ENCODE assay signal across 31 cellular contexts in genomic region chr18:25639601-25640000, GRCh38.
"Had no signal": no experiment of that assay in that cellular context is flagged by ENCODE, and none has a peak within 500 bp of the region (broad histone marks: within the 10 kb centered on the region; RNA-seq: fewer than 3 reads in every experiment).

No MANE protein-coding gene starts in this region.

- H3K9me3 Mint-ChIP-seq: activated B cell treated with CpG ODN at 0.5 μM for 24 hours; activated CD8-positive, alpha-beta T cell treated with anti-CD3 and anti-CD28 coated beads for 36 hours; activated T-cell treated with anti-CD3 and anti-CD28 coated beads, Interleukin-2, amount 50 U/mL, for 4 hours; T-helper 2 cell treated with Interferon-gamma antibody and Interleukin-4, amounts not matched to agents 5 μg/mL and 100 μg/mL, for 36 hours had no signal

- H3K4me1 ChIP-seq: body of pancreas, esophagus muscularis mucosa, foreskin keratinocyte, gastrocnemius medialis had no signal

- H3K36me3 Mint-ChIP-seq: activated naive CD8-positive, alpha-beta T cell had no signal

- H3K4me1 Mint-ChIP-seq: activated B cell treated with CpG ODN at 0.5 μM for 24 hours; activated T-helper 17 cell treated with anti-CD3 and anti-CD28 coated beads, Interleukin-2, amount 50 U/mL, for 72 hours; T-helper 17 cell had no signal

- H3K4me3 ChIP-seq: body of pancreas, esophagus muscularis mucosa, gastrocnemius medialis had no signal

- H3K4me3 Mint-ChIP-seq: activated B cell treated with CpG ODN at 0.5 μM for 24 hours; activated CD8-positive, alpha-beta T cell treated with anti-CD3 and anti-CD28 coated beads for 36 hours; activated naive CD8-positive, alpha-beta T cell; activated T-cell treated with anti-CD3 and anti-CD28 coated beads, Interleukin-2, amount 50 U/mL, for 4 hours; activated T-helper 17 cell treated with anti-CD3 and anti-CD28 coated beads, Interleukin-2, amount 50 U/mL, for 72 hours; effector memory CD8-positive, alpha-beta T cell; T-helper 17 cell; T-helper 2 cell treated with Interferon-gamma antibody and Interleukin-4, amounts not matched to agents 5 μg/mL and 100 μg/mL, for 36 hours had no signal

- DNase-seq: activated B cell treated with CpG ODN at 0.5 μM for 24 hours; activated CD4-positive, alpha-beta T cell treated with anti-CD3 and anti-CD28 coated beads for 48 hours; activated CD4-positive, alpha-beta T cell treated with anti-CD3 and anti-CD28 coated beads, Interleukin-2, amount 50 U/mL, for 1 hour; activated CD4-positive, alpha-beta T cell treated with anti-CD3 and anti-CD28 coated beads, Interleukin-2, amount 50 U/mL, for 48 hours; activated CD8-positive, alpha-beta memory T cell treated with anti-CD3 and anti-CD28 coated beads for 24 hours; activated CD8-positive, alpha-beta T cell treated with anti-CD3 and anti-CD28 coated beads for 36 hours; activated effector memory CD4-positive, alpha-beta T cell treated with Interleukin-2 at 50 U/mL for 16 hours; activated gamma-delta T cell treated with Interleukin-2 at 50 U/mL for 16 hours; activated naive CD4-positive, alpha-beta T cell treated with anti-CD3 and anti-CD28 coated beads, Interleukin-2, amount 50 U/mL, for 16 hours; activated naive CD4-positive, alpha-beta T cell treated with Interleukin-2 at 50 U/mL for 16 hours; activated T-cell treated with anti-CD3 and anti-CD28 coated beads, Interleukin-2, amount 50 U/mL, for 4 hours; amygdala; aorta; body of pancreas; caudate nucleus; cortex of kidney; dermis blood vessel endothelial cell; effector CD4-positive, alpha-beta T cell; effector memory CD8-positive, alpha-beta T cell; erythroblast; foreskin keratinocyte; gastrocnemius medialis; head of caudate nucleus; T-helper 1 cell; T-helper 17 cell; T1000; WERI-Rb-1 had no signal

- H3K27ac ChIP-seq: body of pancreas, esophagus muscularis mucosa, foreskin keratinocyte, gastrocnemius medialis, WERI-Rb-1 had no signal

- H3K27me3 Mint-ChIP-seq: activated B cell treated with CpG ODN at 0.5 μM for 24 hours; activated CD8-positive, alpha-beta T cell treated with anti-CD3 and anti-CD28 coated beads for 36 hours; activated naive CD8-positive, alpha-beta T cell; activated T-helper 17 cell treated with anti-CD3 and anti-CD28 coated beads, Interleukin-2, amount 50 U/mL, for 72 hours; effector memory CD8-positive, alpha-beta T cell; T-helper 17 cell had no signal

- H3K9me3 ChIP-seq: body of pancreas, esophagus muscularis mucosa, gastrocnemius medialis had no signal

- H3K27me3 ChIP-seq: body of pancreas, foreskin keratinocyte, gastrocnemius medialis had no signal

- H3K36me3 ChIP-seq: esophagus muscularis mucosa, gastrocnemius medialis, WERI-Rb-1 had no signal

- H3K27ac Mint-ChIP-seq: activated B cell treated with CpG ODN at 0.5 μM for 24 hours; activated CD8-positive, alpha-beta T cell treated with anti-CD3 and anti-CD28 coated beads for 36 hours; activated naive CD8-positive, alpha-beta T cell; activated T-helper 17 cell treated with anti-CD3 and anti-CD28 coated beads, Interleukin-2, amount 50 U/mL, for 72 hours; effector memory CD8-positive, alpha-beta T cell; T-helper 17 cell; T-helper 2 cell treated with Interferon-gamma antibody and Interleukin-4, amounts not matched to agents 5 μg/mL and 100 μg/mL, for 36 hours had no signal
